ENCODE assay signal across 1 cellular context in the genomic region with DNA sequence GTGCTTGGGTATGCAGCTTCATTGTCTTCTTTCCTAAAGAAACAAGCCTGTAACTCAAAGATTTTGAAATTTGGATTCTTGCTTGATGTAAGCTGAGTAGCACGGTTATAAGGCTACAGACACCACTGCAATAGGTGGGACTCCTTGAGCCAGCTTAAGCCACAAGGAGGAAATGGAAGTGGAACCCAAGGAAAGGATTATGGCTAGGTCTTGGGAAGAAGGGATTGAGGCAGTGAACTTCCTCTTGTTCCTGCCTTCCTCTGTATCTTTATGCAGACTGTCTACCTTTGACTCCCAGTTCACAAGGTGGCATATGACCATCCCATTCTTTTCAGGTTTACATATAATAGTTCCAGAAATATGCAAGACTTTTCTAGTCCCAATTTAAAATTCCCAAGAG.
TF ChIP-seq lines count a peak whose summit lies in the region.

No MANE protein-coding gene starts in this region.

TF ChIP-seq in WTC11, 78 proteins besides CTCF, POLR2A, EP300 and RAD21 (continued from another document and continues in another):
- TF ChIP-seq, protein P1, sequence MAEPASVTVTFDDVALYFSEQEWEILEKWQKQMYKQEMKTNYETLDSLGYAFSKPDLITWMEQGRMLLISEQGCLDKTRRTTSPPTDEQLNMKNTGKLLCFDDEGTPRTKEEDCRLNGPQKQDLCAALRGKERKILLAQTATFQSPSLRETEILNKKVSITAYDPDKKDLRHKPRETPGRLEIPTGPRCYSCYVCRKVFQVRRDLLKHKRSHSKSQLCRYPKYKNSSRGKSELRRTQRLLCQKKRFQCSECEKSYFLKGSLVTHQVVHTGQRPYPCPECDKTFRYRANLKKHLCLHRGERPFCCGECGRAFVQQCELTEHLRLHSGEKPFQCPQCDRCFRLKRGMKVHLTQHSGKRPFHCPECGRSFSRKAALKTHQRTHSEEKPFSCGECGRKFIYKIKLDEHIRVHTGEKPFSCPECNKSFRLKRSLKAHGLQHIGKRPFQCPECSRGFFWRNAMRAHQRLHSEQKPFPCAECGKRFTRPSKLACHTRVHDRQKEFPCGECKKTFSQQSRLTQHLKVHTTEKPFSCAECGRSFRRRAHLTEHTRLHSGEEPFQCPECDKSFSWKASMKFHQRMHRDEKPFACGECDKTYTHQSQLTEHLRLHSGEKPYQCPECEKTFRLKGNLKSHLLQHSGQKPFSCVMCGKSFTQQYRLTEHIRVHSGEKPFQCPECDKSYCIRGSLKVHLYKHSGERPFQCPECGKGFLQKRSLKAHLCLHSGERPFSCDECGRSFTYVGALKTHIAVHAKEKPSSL (CRISPR knock-in tag; conservative IDR thresholded peaks at IDR 0.05) = peak; percentile 59; the same call in 1 of the 2 replicates
- TF ChIP-seq NR3C1 (CRISPR knock-in tag; conservative IDR thresholded peaks at IDR 0.05; ENCODE audit: low read depth) (no peak), ESRRA (CRISPR knock-in tag; IDR thresholded peaks at IDR 0.05; ENCODE audit: borderline replicate concordance) (no peak), MXD4 (CRISPR knock-in tag; IDR thresholded peaks at IDR 0.05; ENCODE audit: borderline replicate concordance) (no peak), CBFB (CRISPR knock-in tag; IDR thresholded peaks at IDR 0.05; ENCODE audit: low read depth) (no peak), PRRX2 (CRISPR knock-in tag; IDR thresholded peaks at IDR 0.05) (no peak), SMAD3 (CRISPR knock-in tag; IDR thresholded peaks at IDR 0.05; ENCODE audit: borderline replicate concordance) (no peak), ZNF232 (CRISPR knock-in tag; IDR thresholded peaks at IDR 0.05) (no peak), RELA (CRISPR knock-in tag; IDR thresholded peaks at IDR 0.05; ENCODE audit: borderline replicate concordance) (no peak), JAZF1 (CRISPR knock-in tag; IDR thresholded peaks at IDR 0.05) (no peak), ZNF416 (CRISPR knock-in tag; IDR thresholded peaks at IDR 0.05) (peak; percentile 16; the same call in 1 of the 2 replicates), NR1H2 (CRISPR knock-in tag; IDR thresholded peaks at IDR 0.05) (no peak), HMGA2 (CRISPR knock-in tag; IDR thresholded peaks at IDR 0.05) (no peak), NFATC4 (CRISPR knock-in tag; IDR thresholded peaks at IDR 0.05) (peak; percentile 61), JUN (CRISPR knock-in tag; IDR thresholded peaks at IDR 0.05) (no peak), NFE2L1 (CRISPR knock-in tag; IDR thresholded peaks at IDR 0.05) (no peak), SOX15 (CRISPR knock-in tag; IDR thresholded peaks at IDR 0.05) (no peak), IRF2 (CRISPR knock-in tag; IDR thresholded peaks at IDR 0.05; ENCODE audit: borderline replicate concordance, low read depth) (no peak), TEAD4 (CRISPR knock-in tag; IDR thresholded peaks at IDR 0.05) (no peak), EMX1 (CRISPR knock-in tag; IDR thresholded peaks at IDR 0.05) (0 out of 2 replicates have a peak, but pooled peaks have one; percentile 64), FOXK1 (CRISPR knock-in tag; IDR thresholded peaks at IDR 0.05) (no peak), ZBTB21 (CRISPR knock-in tag; IDR thresholded peaks at IDR 0.05; ENCODE audit: borderline replicate concordance) (no peak), GTF2I (CRISPR knock-in tag; conservative IDR thresholded peaks at IDR 0.05) (no peak), ZNF121 (CRISPR knock-in tag; IDR thresholded peaks at IDR 0.05) (no peak), CREB1 (CRISPR knock-in tag; IDR thresholded peaks at IDR 0.05) (no peak), MYBL2 (CRISPR knock-in tag; IDR thresholded peaks at IDR 0.05) (no peak), KAT7 (CRISPR knock-in tag; IDR thresholded peaks at IDR 0.05; ENCODE audit: borderline replicate concordance) (no peak), NR2C2 (CRISPR knock-in tag; IDR thresholded peaks at IDR 0.05) (no peak), OVOL2 (CRISPR knock-in tag; IDR thresholded peaks at IDR 0.05; ENCODE audit: borderline replicate concordance) (no peak), ZNF263 (CRISPR knock-in tag; IDR thresholded peaks at IDR 0.05; ENCODE audit: low read depth) (no peak)
- TF ChIP-seq, protein P2, sequence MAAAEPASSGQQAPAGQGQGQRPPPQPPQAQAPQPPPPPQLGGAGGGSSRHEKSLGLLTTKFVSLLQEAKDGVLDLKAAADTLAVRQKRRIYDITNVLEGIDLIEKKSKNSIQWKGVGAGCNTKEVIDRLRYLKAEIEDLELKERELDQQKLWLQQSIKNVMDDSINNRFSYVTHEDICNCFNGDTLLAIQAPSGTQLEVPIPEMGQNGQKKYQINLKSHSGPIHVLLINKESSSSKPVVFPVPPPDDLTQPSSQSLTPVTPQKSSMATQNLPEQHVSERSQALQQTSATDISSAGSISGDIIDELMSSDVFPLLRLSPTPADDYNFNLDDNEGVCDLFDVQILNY (CRISPR knock-in tag; IDR thresholded peaks at IDR 0.05) = no peak
- TF ChIP-seq, protein P3, sequence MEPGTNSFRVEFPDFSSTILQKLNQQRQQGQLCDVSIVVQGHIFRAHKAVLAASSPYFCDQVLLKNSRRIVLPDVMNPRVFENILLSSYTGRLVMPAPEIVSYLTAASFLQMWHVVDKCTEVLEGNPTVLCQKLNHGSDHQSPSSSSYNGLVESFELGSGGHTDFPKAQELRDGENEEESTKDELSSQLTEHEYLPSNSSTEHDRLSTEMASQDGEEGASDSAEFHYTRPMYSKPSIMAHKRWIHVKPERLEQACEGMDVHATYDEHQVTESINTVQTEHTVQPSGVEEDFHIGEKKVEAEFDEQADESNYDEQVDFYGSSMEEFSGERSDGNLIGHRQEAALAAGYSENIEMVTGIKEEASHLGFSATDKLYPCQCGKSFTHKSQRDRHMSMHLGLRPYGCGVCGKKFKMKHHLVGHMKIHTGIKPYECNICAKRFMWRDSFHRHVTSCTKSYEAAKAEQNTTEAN (CRISPR knock-in tag; IDR thresholded peaks at IDR 0.05) = no peak
- TF ChIP-seq, protein P4, sequence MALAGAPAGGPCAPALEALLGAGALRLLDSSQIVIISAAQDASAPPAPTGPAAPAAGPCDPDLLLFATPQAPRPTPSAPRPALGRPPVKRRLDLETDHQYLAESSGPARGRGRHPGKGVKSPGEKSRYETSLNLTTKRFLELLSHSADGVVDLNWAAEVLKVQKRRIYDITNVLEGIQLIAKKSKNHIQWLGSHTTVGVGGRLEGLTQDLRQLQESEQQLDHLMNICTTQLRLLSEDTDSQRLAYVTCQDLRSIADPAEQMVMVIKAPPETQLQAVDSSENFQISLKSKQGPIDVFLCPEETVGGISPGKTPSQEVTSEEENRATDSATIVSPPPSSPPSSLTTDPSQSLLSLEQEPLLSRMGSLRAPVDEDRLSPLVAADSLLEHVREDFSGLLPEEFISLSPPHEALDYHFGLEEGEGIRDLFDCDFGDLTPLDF (CRISPR knock-in tag; IDR thresholded peaks at IDR 0.05) = no peak
- TF ChIP-seq, protein P5, sequence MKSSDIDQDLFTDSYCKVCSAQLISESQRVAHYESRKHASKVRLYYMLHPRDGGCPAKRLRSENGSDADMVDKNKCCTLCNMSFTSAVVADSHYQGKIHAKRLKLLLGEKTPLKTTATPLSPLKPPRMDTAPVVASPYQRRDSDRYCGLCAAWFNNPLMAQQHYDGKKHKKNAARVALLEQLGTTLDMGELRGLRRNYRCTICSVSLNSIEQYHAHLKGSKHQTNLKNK (CRISPR knock-in tag; IDR thresholded peaks at IDR 0.05) = peak; percentile 25; the same call in 1 of the 2 replicates
- TF ChIP-seq, protein P6, sequence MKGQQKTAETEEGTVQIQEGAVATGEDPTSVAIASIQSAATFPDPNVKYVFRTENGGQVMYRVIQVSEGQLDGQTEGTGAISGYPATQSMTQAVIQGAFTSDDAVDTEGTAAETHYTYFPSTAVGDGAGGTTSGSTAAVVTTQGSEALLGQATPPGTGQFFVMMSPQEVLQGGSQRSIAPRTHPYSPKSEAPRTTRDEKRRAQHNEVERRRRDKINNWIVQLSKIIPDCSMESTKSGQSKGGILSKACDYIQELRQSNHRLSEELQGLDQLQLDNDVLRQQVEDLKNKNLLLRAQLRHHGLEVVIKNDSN (CRISPR knock-in tag; IDR thresholded peaks at IDR 0.05) = no peak
- TF ChIP-seq, protein P7, sequence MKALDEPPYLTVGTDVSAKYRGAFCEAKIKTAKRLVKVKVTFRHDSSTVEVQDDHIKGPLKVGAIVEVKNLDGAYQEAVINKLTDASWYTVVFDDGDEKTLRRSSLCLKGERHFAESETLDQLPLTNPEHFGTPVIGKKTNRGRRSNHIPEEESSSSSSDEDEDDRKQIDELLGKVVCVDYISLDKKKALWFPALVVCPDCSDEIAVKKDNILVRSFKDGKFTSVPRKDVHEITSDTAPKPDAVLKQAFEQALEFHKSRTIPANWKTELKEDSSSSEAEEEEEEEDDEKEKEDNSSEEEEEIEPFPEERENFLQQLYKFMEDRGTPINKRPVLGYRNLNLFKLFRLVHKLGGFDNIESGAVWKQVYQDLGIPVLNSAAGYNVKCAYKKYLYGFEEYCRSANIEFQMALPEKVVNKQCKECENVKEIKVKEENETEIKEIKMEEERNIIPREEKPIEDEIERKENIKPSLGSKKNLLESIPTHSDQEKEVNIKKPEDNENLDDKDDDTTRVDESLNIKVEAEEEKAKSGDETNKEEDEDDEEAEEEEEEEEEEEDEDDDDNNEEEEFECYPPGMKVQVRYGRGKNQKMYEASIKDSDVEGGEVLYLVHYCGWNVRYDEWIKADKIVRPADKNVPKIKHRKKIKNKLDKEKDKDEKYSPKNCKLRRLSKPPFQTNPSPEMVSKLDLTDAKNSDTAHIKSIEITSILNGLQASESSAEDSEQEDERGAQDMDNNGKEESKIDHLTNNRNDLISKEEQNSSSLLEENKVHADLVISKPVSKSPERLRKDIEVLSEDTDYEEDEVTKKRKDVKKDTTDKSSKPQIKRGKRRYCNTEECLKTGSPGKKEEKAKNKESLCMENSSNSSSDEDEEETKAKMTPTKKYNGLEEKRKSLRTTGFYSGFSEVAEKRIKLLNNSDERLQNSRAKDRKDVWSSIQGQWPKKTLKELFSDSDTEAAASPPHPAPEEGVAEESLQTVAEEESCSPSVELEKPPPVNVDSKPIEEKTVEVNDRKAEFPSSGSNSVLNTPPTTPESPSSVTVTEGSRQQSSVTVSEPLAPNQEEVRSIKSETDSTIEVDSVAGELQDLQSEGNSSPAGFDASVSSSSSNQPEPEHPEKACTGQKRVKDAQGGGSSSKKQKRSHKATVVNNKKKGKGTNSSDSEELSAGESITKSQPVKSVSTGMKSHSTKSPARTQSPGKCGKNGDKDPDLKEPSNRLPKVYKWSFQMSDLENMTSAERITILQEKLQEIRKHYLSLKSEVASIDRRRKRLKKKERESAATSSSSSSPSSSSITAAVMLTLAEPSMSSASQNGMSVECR (CRISPR knock-in tag; IDR thresholded peaks at IDR 0.05; ENCODE audit: borderline replicate concordance) = no peak
- TF ChIP-seq, protein P8, sequence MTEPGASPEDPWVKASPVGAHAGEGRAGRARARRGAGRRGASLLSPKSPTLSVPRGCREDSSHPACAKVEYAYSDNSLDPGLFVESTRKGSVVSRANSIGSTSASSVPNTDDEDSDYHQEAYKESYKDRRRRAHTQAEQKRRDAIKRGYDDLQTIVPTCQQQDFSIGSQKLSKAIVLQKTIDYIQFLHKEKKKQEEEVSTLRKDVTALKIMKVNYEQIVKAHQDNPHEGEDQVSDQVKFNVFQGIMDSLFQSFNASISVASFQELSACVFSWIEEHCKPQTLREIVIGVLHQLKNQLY (CRISPR knock-in tag; IDR thresholded peaks at IDR 0.05) = no peak
- TF ChIP-seq, protein P9, sequence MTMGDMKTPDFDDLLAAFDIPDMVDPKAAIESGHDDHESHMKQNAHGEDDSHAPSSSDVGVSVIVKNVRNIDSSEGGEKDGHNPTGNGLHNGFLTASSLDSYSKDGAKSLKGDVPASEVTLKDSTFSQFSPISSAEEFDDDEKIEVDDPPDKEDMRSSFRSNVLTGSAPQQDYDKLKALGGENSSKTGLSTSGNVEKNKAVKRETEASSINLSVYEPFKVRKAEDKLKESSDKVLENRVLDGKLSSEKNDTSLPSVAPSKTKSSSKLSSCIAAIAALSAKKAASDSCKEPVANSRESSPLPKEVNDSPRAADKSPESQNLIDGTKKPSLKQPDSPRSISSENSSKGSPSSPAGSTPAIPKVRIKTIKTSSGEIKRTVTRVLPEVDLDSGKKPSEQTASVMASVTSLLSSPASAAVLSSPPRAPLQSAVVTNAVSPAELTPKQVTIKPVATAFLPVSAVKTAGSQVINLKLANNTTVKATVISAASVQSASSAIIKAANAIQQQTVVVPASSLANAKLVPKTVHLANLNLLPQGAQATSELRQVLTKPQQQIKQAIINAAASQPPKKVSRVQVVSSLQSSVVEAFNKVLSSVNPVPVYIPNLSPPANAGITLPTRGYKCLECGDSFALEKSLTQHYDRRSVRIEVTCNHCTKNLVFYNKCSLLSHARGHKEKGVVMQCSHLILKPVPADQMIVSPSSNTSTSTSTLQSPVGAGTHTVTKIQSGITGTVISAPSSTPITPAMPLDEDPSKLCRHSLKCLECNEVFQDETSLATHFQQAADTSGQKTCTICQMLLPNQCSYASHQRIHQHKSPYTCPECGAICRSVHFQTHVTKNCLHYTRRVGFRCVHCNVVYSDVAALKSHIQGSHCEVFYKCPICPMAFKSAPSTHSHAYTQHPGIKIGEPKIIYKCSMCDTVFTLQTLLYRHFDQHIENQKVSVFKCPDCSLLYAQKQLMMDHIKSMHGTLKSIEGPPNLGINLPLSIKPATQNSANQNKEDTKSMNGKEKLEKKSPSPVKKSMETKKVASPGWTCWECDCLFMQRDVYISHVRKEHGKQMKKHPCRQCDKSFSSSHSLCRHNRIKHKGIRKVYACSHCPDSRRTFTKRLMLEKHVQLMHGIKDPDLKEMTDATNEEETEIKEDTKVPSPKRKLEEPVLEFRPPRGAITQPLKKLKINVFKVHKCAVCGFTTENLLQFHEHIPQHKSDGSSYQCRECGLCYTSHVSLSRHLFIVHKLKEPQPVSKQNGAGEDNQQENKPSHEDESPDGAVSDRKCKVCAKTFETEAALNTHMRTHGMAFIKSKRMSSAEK (CRISPR knock-in tag; IDR thresholded peaks at IDR 0.05; ENCODE audit: borderline replicate concordance) = peak; percentile 30; the same call in 1 of the 2 replicates
- TF ChIP-seq, protein P10, sequence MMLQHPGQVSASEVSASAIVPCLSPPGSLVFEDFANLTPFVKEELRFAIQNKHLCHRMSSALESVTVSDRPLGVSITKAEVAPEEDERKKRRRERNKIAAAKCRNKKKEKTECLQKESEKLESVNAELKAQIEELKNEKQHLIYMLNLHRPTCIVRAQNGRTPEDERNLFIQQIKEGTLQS (CRISPR knock-in tag; conservative IDR thresholded peaks at IDR 0.05) = no peak
- TF ChIP-seq, protein P11, sequence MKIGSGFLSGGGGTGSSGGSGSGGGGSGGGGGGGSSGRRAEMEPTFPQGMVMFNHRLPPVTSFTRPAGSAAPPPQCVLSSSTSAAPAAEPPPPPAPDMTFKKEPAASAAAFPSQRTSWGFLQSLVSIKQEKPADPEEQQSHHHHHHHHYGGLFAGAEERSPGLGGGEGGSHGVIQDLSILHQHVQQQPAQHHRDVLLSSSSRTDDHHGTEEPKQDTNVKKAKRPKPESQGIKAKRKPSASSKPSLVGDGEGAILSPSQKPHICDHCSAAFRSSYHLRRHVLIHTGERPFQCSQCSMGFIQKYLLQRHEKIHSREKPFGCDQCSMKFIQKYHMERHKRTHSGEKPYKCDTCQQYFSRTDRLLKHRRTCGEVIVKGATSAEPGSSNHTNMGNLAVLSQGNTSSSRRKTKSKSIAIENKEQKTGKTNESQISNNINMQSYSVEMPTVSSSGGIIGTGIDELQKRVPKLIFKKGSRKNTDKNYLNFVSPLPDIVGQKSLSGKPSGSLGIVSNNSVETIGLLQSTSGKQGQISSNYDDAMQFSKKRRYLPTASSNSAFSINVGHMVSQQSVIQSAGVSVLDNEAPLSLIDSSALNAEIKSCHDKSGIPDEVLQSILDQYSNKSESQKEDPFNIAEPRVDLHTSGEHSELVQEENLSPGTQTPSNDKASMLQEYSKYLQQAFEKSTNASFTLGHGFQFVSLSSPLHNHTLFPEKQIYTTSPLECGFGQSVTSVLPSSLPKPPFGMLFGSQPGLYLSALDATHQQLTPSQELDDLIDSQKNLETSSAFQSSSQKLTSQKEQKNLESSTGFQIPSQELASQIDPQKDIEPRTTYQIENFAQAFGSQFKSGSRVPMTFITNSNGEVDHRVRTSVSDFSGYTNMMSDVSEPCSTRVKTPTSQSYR (CRISPR knock-in tag; IDR thresholded peaks at IDR 0.05) = no peak
